Comparison of ENCODE assay signal across 7 cellular contexts in genomic region chr21:36320421-36321324, GRCh38. TPM values are rescaled to one million over a fixed set of nuclear protein-coding genes. Genes with fewer than 3 reads are reported as not detected.
A peak's percentile ranks its signal among the peaks of the same experiment; 100 is the strongest.
DNase-seq lines count a peak whose midpoint lies in the region; ATAC-seq, FAIRE-seq and TF ChIP-seq lines count a peak whose summit lies in the region.

No MANE protein-coding gene starts in this region.

- peak overlapping the region; percentile 92 for H3K4me2 ChIP-seq in K562 (ENCODE audit: insufficient read depth, low read length)

- peak overlapping the region; percentile 92 to 98 for H3K9ac ChIP-seq in K562 (ENCODE audit: insufficient read depth in 1 of 2, low read depth in 2 of 2, low read length in 2 of 2)

- DNase-seq in GF-D8 (lab: John Stamatoyannopoulos, UW) (peak; percentile 59), HUDEP-2 (lab: John Stamatoyannopoulos, UW; ENCODE audit: unreplicated experiment in 76 of 76) (peak; percentile 63 to 97 (median 89)), OCI-M1 (lab: John Stamatoyannopoulos, UW) (peak; percentile 93), K562 (ENCODE audit: extremely low read depth in 1 of 4, low spot score in 3 of 4) (peak in 2 of 4 experiments; percentile 79 to 95), iPS DF 6.9 (ENCODE audit: low read depth, low spot score) (no peak), retina (peak; percentile 89)

- POLR2A ChIA-PET in K562 (lab: Yijun Ruan, JAX): interaction anchor here (0.6 to 2.7 kb wide), 24 partner anchors 8 to 1041 kb away, joined by 3 to 13 read pairs (median 4); no protein-coding TSS in a partner anchor

- no peak; a peak in 1 of 4 replicates for TF ChIP-seq RAD21 in K562 (CRISPR knock-in tag; conservative IDR thresholded peaks at IDR 0.05 in 1 of 2, IDR thresholded peaks at IDR 0.05 in 1 of 2)

- peaks cover 22% of the 10 kb centered on the region for H4K20me1 ChIP-seq in K562 (replicated peaks; ENCODE audit: control insufficient read depth, insufficient read depth, low read length)

- peak; percentile 87 for FAIRE-seq in K562 (lab: Jason Lieb, UNC)

- CTCF ChIA-PET in K562 (lab: Yijun Ruan, JAX; ENCODE audit: low intra/inter-chr PET ratio): no interaction called here

- H3K4me1 ChIP-seq in K562 (replicated peaks in 1 of 2; ENCODE audit: control insufficient read depth in 2 of 2, insufficient read depth in 2 of 2, low read length in 2 of 2) (peaks cover 9 to 24% of the 10 kb centered on the region in 2 experiments; a peak in 4 of 5 replicates), iPS DF 6.9 (ENCODE audit: control insufficient read depth, insufficient read depth, low read length) (0 out of 2 replicates have a peak, but pooled peaks cover 1% of the 10 kb centered on the region)

- no TSS peak for BruUV-seq in K562 (replicated peaks; lab: Mats Ljungman, UMichigan)

- peaks cover 54% of the 10 kb centered on the region for H3K79me2 ChIP-seq in K562 (ENCODE audit: control insufficient read depth, insufficient read depth, low read length)

- peak; percentile 67 for TF ChIP-seq POLR2A in K562 (conservative IDR thresholded peaks at IDR 0.05)

- H2AFZ ChIP-seq in K562 (ENCODE audit: low read depth, low read length): peak overlapping the region; percentile 72

- H3K27me3 ChIP-seq in K562 (ENCODE audit: control insufficient read depth in 2 of 2, insufficient read depth in 2 of 2, low read length in 2 of 2) (no peaks in the 10 kb centered on the region; a peak in 1 of 5 replicates), iPS DF 6.9 (ENCODE audit: control insufficient read depth, insufficient read depth, low read length) (no peaks in the 10 kb centered on the region)

- TF ChIP-seq CTCF in K562 (IDR thresholded peaks at IDR 0.05 in 2 of 3, conservative IDR thresholded peaks at IDR 0.05 in 1 of 3; ENCODE audit: insufficient read depth in 2 of 3, low read depth in 1 of 3, low read length in 3 of 3): no peak

- H3K4me3 ChIP-seq in K562: peak overlapping the region; percentile 95
- H3K4me3 ChIP-seq in iPS DF 6.9 (ENCODE audit: low read length): peak overlapping the region; percentile 65

- 1% methylated on average over 39 of the region's 62 CpGs for WGBS in K562 (ENCODE audit: insufficient coverage, low coverage, missing lambda C conversion rate)
- no CpG with 5 or more reads among the region's 62 CpGs for WGBS in iPS DF 6.9 (ENCODE audit: insufficient coverage, insufficient read length)

- intact Hi-C loops in K562 (cut with micrococcal nuclease): loop anchor here (1.0 kb wide), 2 partner anchors 22 to 164 kb away; partner anchors contain the start of gene DOP1B

- ATAC-seq in GM21390 (IDR thresholded peaks at IDR 0.05; ENCODE audit: unreplicated experiment): peak; percentile 30
- peak; percentile 70 for ATAC-seq in K562

- peaks cover 27% of the 10 kb centered on the region for H3K36me3 ChIP-seq in K562 (ENCODE audit: control insufficient read depth, insufficient read depth, low read length)
- no peaks in the 10 kb centered on the region for H3K36me3 ChIP-seq in iPS DF 6.9 (ENCODE audit: control insufficient read depth, insufficient read depth, low read length)

- H3K27ac ChIP-seq in K562 (ENCODE audit: extremely low read depth, low read depth, low read length): peak overlapping the region; percentile 97
- no peak overlapping the region for H3K27ac ChIP-seq in iPS DF 6.9 (ENCODE audit: low read length)

- no peaks in the 10 kb centered on the region for H3K9me1 ChIP-seq in K562 (ENCODE audit: control insufficient read depth, insufficient read depth, low read length)

- peak; percentile 86 for TF ChIP-seq EP300 in K562 (IDR thresholded peaks at IDR 0.05; ENCODE audit: low read length)

- H3K9me3 ChIP-seq in K562 (replicated peaks; ENCODE audit: control insufficient read depth, insufficient read depth, low read depth, low read length): peaks cover 4% of the 10 kb centered on the region; the same call in 1 of the 2 replicates
- H3K9me3 ChIP-seq in iPS DF 6.9 (ENCODE audit: control insufficient read depth, insufficient read depth, low read length): no peaks in the 10 kb centered on the region

- in situ Hi-C loops in K562 (cut with MboI): no loop called here

TF ChIP-seq in K562, 482 proteins besides CTCF, POLR2A, EP300 and RAD21 (continues in another document):
- no peak for TF ChIP-seq EWSR1 (IDR thresholded peaks at IDR 0.05; ENCODE audit: borderline replicate concordance, low read depth, partially characterized antibody)
- no peak for TF ChIP-seq XRCC3 (IDR thresholded peaks at IDR 0.05)
- TF ChIP-seq SNAPC5 (CRISPR knock-in tag; IDR thresholded peaks at IDR 0.05): no peak
- no peak for TF ChIP-seq NR2C1 (IDR thresholded peaks at IDR 0.05)
- TF ChIP-seq NR2C1 (tag; IDR thresholded peaks at IDR 0.05): no peak
- no peak for TF ChIP-seq ZSCAN32 (CRISPR knock-in tag; IDR thresholded peaks at IDR 0.05)
- TF ChIP-seq, protein P1, sequence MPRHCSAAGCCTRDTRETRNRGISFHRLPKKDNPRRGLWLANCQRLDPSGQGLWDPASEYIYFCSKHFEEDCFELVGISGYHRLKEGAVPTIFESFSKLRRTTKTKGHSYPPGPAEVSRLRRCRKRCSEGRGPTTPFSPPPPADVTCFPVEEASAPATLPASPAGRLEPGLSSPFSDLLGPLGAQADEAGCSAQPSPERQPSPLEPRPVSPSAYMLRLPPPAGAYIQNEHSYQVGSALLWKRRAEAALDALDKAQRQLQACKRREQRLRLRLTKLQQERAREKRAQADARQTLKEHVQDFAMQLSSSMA (CRISPR knock-in tag; IDR thresholded peaks at IDR 0.05): 0 out of 2 replicates have a peak, but pooled peaks have one; percentile 51
- TF ChIP-seq RBM17 (IDR thresholded peaks at IDR 0.05; ENCODE audit: borderline replicate concordance, low read depth, low read length): no peak
- TF ChIP-seq DDX20 (tag; IDR thresholded peaks at IDR 0.05; ENCODE audit: low read depth): no peak
- TF ChIP-seq HDGF (IDR thresholded peaks at IDR 0.05): no peak
- no peak for TF ChIP-seq ILK (tag; IDR thresholded peaks at IDR 0.05; ENCODE audit: borderline replicate concordance, low read depth)
- TF ChIP-seq, protein P2, sequence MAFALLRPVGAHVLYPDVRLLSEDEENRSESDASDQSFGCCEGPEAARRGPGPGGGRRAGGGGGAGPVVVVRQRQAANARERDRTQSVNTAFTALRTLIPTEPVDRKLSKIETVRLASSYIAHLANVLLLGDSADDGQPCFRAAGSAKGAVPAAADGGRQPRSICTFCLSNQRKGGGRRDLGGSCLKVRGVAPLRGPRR (CRISPR knock-in tag; IDR thresholded peaks at IDR 0.05): no peak
- TF ChIP-seq TRIM24 (IDR thresholded peaks at IDR 0.05): peak in 1 of 2 experiments; percentile 69; a peak in 2 of 4 replicates
- no peak for TF ChIP-seq ZNF280A (IDR thresholded peaks at IDR 0.05; ENCODE audit: low read depth, partially characterized antibody)
- no peak for TF ChIP-seq ZNF354B (CRISPR knock-in tag; IDR thresholded peaks at IDR 0.05)
- no peak for TF ChIP-seq CBX8 (IDR thresholded peaks at IDR 0.05; ENCODE audit: borderline replicate concordance, extremely low read depth, low read depth, low read length, poor library complexity, severe bottlenecking)
- TF ChIP-seq, protein P3, sequence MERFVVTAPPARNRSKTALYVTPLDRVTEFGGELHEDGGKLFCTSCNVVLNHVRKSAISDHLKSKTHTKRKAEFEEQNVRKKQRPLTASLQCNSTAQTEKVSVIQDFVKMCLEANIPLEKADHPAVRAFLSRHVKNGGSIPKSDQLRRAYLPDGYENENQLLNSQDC (CRISPR knock-in tag; IDR thresholded peaks at IDR 0.05): peak; percentile 44
- peak; percentile 28 for TF ChIP-seq NEUROD1 (IDR thresholded peaks at IDR 0.05; ENCODE audit: borderline replicate concordance, low read depth, low read length, partially characterized antibody)
- TF ChIP-seq RUNX1 (IDR thresholded peaks at IDR 0.05; ENCODE audit: low read depth): 0 out of 2 replicates have a peak, but pooled peaks have one; percentile 53

RNA-seq across cellular contexts. Expression of gene MORC3, which starts 0.7 kb away (rescaled TPM):
- total RNA-seq in K562 (2011; cell fraction: chromatin; rRNA removed; ENCODE audit: low replicate concordance): 69.1 and 213 TPM in 2 replicates
- total RNA-seq in K562 (2011; cell fraction: nucleolus; rRNA removed): 39.4 and 52.0 TPM in 2 replicates
- total RNA-seq in K562 (2011; cell fraction: nucleoplasm; rRNA removed): 78.0 and 101 TPM in 2 replicates
- total RNA-seq in K562 (2014; rRNA removed) (34.5 and 48.6 TPM in 2 replicates), K562 (2014; rRNA removed; fragmentation: Illumina TruSeq; extraction: Trizol) (53.7 and 61.1 TPM in 2 replicates), K562 (2015; rRNA removed; fragmentation: Illumina TruSeq; extraction: Trizol) (46.0 and 52.1 TPM in 2 replicates), K562 (2021) (29.5 and 36.1 TPM in 2 replicates)
- polyA plus RNA-seq in K562 (2011; rRNA removed) (34.6 and 43.4 TPM in 2 replicates), K562 (2014; fragmentation: Illumina TruSeq; extraction: Trizol) (30.0 and 36.0 TPM in 2 replicates), K562 (2014; fragmentation: Nextera tagmentation; extraction: Ambion mirVana) (10 to 100 TPM; 12.7 to 20.5 TPM), K562 (2014; rRNA removed) (26.1 and 30.6 TPM in 2 replicates)
- polyA plus RNA-seq in K562 (2011; cell fraction: cytosol; rRNA removed): 4.9 and 13.5 TPM in 2 replicates
- polyA plus RNA-seq in K562 (2011; cell fraction: nucleus; rRNA removed): 19.9 and 29.4 TPM in 2 replicates
- polyA plus RNA-seq in K562 (2012): 16.6 and 19.7 TPM in 2 replicates
- 86.5 and 93.2 TPM in 2 replicates for polyA minus RNA-seq in K562 (2011; rRNA and poly(A)+ RNA removed)
- 19.8 and 24.6 TPM in 2 replicates for polyA minus RNA-seq in K562 (2011; cell fraction: cytosol; rRNA and poly(A)+ RNA removed)
- polyA minus RNA-seq in K562 (2011; cell fraction: nucleus; rRNA and poly(A)+ RNA removed): 31.8 and 54.8 TPM in 2 replicates
